Comparison of ENCODE assay signal across 3 cellular contexts in genomic region chr3:23874359-23875120, GRCh38.
A peak's percentile ranks its signal among the peaks of the same experiment; 100 is the strongest.
TF ChIP-seq lines count a peak whose summit lies in the region.

No MANE protein-coding gene starts in this region.

TF ChIP-seq in IMR-90, 13 proteins besides CTCF, POLR2A, EP300 and RAD21:
- TF ChIP-seq CEBPB (IDR thresholded peaks at IDR 0.05; ENCODE audit: low read depth, low read length) (peak; percentile 2; the same call in 1 of the 2 replicates), FOS (IDR thresholded peaks at IDR 0.05; ENCODE audit: low read depth, low read length) (peak; percentile 40; the same call in 1 of the 2 replicates), RFX5 (IDR thresholded peaks at IDR 0.05; ENCODE audit: low read depth, low read length) (no peak), ELK1 (IDR thresholded peaks at IDR 0.05; ENCODE audit: borderline replicate concordance, low read depth, low read length) (no peak)

TF ChIP-seq in GM12878, 131 proteins besides CTCF, POLR2A, EP300 and RAD21:
- no peak for TF ChIP-seq ATF7 (IDR thresholded peaks at IDR 0.05; ENCODE audit: low read depth)
- no peak for TF ChIP-seq PAX8 (IDR thresholded peaks at IDR 0.05)
- TF ChIP-seq ZBTB11 (CRISPR knock-in tag; IDR thresholded peaks at IDR 0.05), result no peak
- TF ChIP-seq NR2C2 (IDR thresholded peaks at IDR 0.05; ENCODE audit: borderline replicate concordance, control insufficient read depth, insufficient read length, low read depth), result no peak
- TF ChIP-seq MEF2B (IDR thresholded peaks at IDR 0.05; ENCODE audit: partially characterized antibody, poor library complexity, severe bottlenecking), result no peak
- no peak for TF ChIP-seq MAX (IDR thresholded peaks at IDR 0.05; ENCODE audit: low read depth, low read length)
- no peak for TF ChIP-seq CBX5 (IDR thresholded peaks at IDR 0.05; ENCODE audit: low read depth)
- TF ChIP-seq TBL1XR1 (IDR thresholded peaks at IDR 0.05; ENCODE audit: low read depth, low read length), result no peak
- no peak for TF ChIP-seq RAD51 (IDR thresholded peaks at IDR 0.05)
- TF ChIP-seq KDM1A (IDR thresholded peaks at IDR 0.05; ENCODE audit: borderline replicate concordance), result no peak
- TF ChIP-seq LARP7 (IDR thresholded peaks at IDR 0.05), result no peak

TF ChIP-seq in GM23338, 12 proteins besides CTCF, POLR2A, EP300 and RAD21:
- TF ChIP-seq CREB1 (CRISPR knock-in tag; IDR thresholded peaks at IDR 0.05; ENCODE audit: low read depth), result no peak
- TF ChIP-seq ZNF462 (CRISPR knock-in tag; IDR thresholded peaks at IDR 0.05), result no peak
- TF ChIP-seq ZNF114 (CRISPR knock-in tag; IDR thresholded peaks at IDR 0.05), result no peak
- no peak for TF ChIP-seq EZH2 (IDR thresholded peaks at IDR 0.05; ENCODE audit: low read depth, unreplicated experiment)
- TF ChIP-seq JUNB (IDR thresholded peaks at IDR 0.05; ENCODE audit: unreplicated experiment), result no peak
- no peak for TF ChIP-seq REST (IDR thresholded peaks at IDR 0.05; ENCODE audit: unreplicated experiment)
- no peak for TF ChIP-seq STAT1 (IDR thresholded peaks at IDR 0.05; ENCODE audit: unreplicated experiment)
- no peak for TF ChIP-seq NANOG (IDR thresholded peaks at IDR 0.05; ENCODE audit: borderline replicate concordance)
- TF ChIP-seq ETS1 (IDR thresholded peaks at IDR 0.05), result no peak
- no peak for TF ChIP-seq ZNF331 (CRISPR knock-in tag; IDR thresholded peaks at IDR 0.05; ENCODE audit: low read depth)
- no peak for TF ChIP-seq POLR2AphosphoS5 (IDR thresholded peaks at IDR 0.05; ENCODE audit: low read depth)
- TF ChIP-seq EZH2phosphoT487 (IDR thresholded peaks at IDR 0.05; ENCODE audit: unreplicated experiment), result no peak
